1 cellular context compared by ENCODE assay signal in genomic region chr2:42788478-42788793, GRCh38.
TF ChIP-seq lines count a peak whose summit lies in the region.

No MANE protein-coding gene starts in this region.

TF ChIP-seq in HepG2, 621 proteins besides CTCF, POLR2A, EP300 and RAD21 (continued from another document and continues in another):
- TF ChIP-seq, protein P1, sequence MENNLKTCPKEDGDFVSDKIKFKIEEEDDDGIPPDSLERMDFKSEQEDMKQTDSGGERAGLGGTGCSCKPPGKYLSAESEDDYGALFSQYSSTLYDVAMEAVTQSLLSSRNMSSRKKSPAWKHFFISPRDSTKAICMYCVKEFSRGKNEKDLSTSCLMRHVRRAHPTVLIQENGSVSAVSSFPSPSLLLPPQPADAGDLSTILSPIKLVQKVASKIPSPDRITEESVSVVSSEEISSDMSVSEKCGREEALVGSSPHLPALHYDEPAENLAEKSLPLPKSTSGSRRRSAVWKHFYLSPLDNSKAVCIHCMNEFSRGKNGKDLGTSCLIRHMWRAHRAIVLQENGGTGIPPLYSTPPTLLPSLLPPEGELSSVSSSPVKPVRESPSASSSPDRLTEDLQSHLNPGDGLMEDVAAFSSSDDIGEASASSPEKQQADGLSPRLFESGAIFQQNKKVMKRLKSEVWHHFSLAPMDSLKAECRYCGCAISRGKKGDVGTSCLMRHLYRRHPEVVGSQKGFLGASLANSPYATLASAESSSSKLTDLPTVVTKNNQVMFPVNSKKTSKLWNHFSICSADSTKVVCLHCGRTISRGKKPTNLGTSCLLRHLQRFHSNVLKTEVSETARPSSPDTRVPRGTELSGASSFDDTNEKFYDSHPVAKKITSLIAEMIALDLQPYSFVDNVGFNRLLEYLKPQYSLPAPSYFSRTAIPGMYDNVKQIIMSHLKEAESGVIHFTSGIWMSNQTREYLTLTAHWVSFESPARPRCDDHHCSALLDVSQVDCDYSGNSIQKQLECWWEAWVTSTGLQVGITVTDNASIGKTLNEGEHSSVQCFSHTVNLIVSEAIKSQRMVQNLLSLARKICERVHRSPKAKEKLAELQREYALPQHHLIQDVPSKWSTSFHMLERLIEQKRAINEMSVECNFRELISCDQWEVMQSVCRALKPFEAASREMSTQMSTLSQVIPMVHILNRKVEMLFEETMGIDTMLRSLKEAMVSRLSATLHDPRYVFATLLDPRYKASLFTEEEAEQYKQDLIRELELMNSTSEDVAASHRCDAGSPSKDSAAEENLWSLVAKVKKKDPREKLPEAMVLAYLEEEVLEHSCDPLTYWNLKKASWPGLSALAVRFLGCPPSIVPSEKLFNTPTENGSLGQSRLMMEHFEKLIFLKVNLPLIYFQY (CRISPR knock-in tag; IDR thresholded peaks at IDR 0.05; ENCODE audit: borderline replicate concordance) = no peak
- TF ChIP-seq AGO2 (optimal IDR thresholded peaks at IDR 0.05; ENCODE audit: low read depth, low read length) = peak; percentile 1
- TF ChIP-seq ZNF879 (CRISPR knock-in tag; IDR thresholded peaks at IDR 0.05) = no peak
- no peak for TF ChIP-seq ARID2 (CRISPR knock-in tag; IDR thresholded peaks at IDR 0.05; ENCODE audit: borderline replicate concordance)
- no peak for TF ChIP-seq ATF7 (IDR thresholded peaks at IDR 0.05)
- no peak for TF ChIP-seq ATF7 (CRISPR knock-in tag; IDR thresholded peaks at IDR 0.05)
- TF ChIP-seq, protein P2, sequence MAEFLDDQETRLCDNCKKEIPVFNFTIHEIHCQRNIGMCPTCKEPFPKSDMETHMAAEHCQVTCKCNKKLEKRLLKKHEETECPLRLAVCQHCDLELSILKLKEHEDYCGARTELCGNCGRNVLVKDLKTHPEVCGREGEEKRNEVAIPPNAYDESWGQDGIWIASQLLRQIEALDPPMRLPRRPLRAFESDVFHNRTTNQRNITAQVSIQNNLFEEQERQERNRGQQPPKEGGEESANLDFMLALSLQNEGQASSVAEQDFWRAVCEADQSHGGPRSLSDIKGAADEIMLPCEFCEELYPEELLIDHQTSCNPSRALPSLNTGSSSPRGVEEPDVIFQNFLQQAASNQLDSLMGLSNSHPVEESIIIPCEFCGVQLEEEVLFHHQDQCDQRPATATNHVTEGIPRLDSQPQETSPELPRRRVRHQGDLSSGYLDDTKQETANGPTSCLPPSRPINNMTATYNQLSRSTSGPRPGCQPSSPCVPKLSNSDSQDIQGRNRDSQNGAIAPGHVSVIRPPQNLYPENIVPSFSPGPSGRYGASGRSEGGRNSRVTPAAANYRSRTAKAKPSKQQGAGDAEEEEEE (CRISPR knock-in tag; IDR thresholded peaks at IDR 0.05; ENCODE audit: borderline replicate concordance) = no peak
- TF ChIP-seq RELA (CRISPR knock-in tag; IDR thresholded peaks at IDR 0.05) = no peak
- TF ChIP-seq TFE3 (CRISPR knock-in tag; IDR thresholded peaks at IDR 0.05) = no peak
- TF ChIP-seq CHD4 (IDR thresholded peaks at IDR 0.05; ENCODE audit: borderline replicate concordance, low read length) = no peak
- no peak for TF ChIP-seq ZNF468 (CRISPR knock-in tag; IDR thresholded peaks at IDR 0.05)
- no peak for TF ChIP-seq LRRFIP1 (CRISPR knock-in tag; conservative IDR thresholded peaks at IDR 0.05)
- 0 out of 2 replicates have a peak, but pooled peaks have one; percentile 16 for TF ChIP-seq ZNF556 (CRISPR knock-in tag; IDR thresholded peaks at IDR 0.05; ENCODE audit: borderline replicate concordance)
- TF ChIP-seq ZFYVE20 (CRISPR knock-in tag; IDR thresholded peaks at IDR 0.05; ENCODE audit: borderline replicate concordance, low read depth) = no peak
- TF ChIP-seq, protein P3, sequence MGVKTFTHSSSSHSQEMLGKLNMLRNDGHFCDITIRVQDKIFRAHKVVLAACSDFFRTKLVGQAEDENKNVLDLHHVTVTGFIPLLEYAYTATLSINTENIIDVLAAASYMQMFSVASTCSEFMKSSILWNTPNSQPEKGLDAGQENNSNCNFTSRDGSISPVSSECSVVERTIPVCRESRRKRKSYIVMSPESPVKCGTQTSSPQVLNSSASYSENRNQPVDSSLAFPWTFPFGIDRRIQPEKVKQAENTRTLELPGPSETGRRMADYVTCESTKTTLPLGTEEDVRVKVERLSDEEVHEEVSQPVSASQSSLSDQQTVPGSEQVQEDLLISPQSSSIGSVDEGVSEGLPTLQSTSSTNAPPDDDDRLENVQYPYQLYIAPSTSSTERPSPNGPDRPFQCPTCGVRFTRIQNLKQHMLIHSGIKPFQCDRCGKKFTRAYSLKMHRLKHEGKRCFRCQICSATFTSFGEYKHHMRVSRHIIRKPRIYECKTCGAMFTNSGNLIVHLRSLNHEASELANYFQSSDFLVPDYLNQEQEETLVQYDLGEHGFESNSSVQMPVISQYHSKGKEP (CRISPR knock-in tag; IDR thresholded peaks at IDR 0.05) = no peak
- TF ChIP-seq, protein P4, sequence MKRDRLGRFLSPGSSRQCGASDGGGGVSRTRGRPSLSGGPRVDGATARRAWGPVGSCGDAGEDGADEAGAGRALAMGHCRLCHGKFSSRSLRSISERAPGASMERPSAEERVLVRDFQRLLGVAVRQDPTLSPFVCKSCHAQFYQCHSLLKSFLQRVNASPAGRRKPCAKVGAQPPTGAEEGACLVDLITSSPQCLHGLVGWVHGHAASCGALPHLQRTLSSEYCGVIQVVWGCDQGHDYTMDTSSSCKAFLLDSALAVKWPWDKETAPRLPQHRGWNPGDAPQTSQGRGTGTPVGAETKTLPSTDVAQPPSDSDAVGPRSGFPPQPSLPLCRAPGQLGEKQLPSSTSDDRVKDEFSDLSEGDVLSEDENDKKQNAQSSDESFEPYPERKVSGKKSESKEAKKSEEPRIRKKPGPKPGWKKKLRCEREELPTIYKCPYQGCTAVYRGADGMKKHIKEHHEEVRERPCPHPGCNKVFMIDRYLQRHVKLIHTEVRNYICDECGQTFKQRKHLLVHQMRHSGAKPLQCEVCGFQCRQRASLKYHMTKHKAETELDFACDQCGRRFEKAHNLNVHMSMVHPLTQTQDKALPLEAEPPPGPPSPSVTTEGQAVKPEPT (CRISPR knock-in tag; IDR thresholded peaks at IDR 0.05; ENCODE audit: low read depth) = 0 out of 2 replicates have a peak, but pooled peaks have one; percentile 6
- TF ChIP-seq ZKSCAN1 (IDR thresholded peaks at IDR 0.05; ENCODE audit: low read length) = no peak
- no peak for TF ChIP-seq SNAPC5 (CRISPR knock-in tag; IDR thresholded peaks at IDR 0.05; ENCODE audit: borderline replicate concordance)
- TF ChIP-seq, protein P5, sequence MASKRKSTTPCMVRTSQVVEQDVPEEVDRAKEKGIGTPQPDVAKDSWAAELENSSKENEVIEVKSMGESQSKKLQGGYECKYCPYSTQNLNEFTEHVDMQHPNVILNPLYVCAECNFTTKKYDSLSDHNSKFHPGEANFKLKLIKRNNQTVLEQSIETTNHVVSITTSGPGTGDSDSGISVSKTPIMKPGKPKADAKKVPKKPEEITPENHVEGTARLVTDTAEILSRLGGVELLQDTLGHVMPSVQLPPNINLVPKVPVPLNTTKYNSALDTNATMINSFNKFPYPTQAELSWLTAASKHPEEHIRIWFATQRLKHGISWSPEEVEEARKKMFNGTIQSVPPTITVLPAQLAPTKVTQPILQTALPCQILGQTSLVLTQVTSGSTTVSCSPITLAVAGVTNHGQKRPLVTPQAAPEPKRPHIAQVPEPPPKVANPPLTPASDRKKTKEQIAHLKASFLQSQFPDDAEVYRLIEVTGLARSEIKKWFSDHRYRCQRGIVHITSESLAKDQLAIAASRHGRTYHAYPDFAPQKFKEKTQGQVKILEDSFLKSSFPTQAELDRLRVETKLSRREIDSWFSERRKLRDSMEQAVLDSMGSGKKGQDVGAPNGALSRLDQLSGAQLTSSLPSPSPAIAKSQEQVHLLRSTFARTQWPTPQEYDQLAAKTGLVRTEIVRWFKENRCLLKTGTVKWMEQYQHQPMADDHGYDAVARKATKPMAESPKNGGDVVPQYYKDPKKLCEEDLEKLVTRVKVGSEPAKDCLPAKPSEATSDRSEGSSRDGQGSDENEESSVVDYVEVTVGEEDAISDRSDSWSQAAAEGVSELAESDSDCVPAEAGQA (IDR thresholded peaks at IDR 0.05; ENCODE audit: low read depth) = no peak
- TF ChIP-seq, protein P5 (CRISPR knock-in tag; IDR thresholded peaks at IDR 0.05; ENCODE audit: borderline replicate concordance) = no peak
- TF ChIP-seq RCOR2 (CRISPR knock-in tag; IDR thresholded peaks at IDR 0.05) = no peak
- TF ChIP-seq ZNF629 (CRISPR knock-in tag; conservative IDR thresholded peaks at IDR 0.05) = no peak
- TF ChIP-seq ZMYM3 (CRISPR knock-in tag; IDR thresholded peaks at IDR 0.05) = no peak
- no peak for TF ChIP-seq ZNF558 (CRISPR knock-in tag; IDR thresholded peaks at IDR 0.05; ENCODE audit: borderline replicate concordance)
- no peak for TF ChIP-seq ZFP36L1 (CRISPR knock-in tag; IDR thresholded peaks at IDR 0.05)
- TF ChIP-seq ZNF83 (CRISPR knock-in tag; IDR thresholded peaks at IDR 0.05; ENCODE audit: borderline replicate concordance) = no peak
- no peak for TF ChIP-seq ASH2L (IDR thresholded peaks at IDR 0.05; ENCODE audit: insufficient read length, low read depth, low read length)
- TF ChIP-seq, protein P6, sequence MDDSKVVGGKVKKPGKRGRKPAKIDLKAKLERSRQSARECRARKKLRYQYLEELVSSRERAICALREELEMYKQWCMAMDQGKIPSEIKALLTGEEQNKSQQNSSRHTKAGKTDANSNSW (CRISPR knock-in tag; IDR thresholded peaks at IDR 0.05; ENCODE audit: borderline replicate concordance) = no peak
- TF ChIP-seq PHF8 (CRISPR knock-in tag; IDR thresholded peaks at IDR 0.05) = no peak
- 0 out of 2 replicates have a peak, but pooled peaks have one; percentile 1 for TF ChIP-seq HES4 (CRISPR knock-in tag; IDR thresholded peaks at IDR 0.05; ENCODE audit: borderline replicate concordance)
- no peak for TF ChIP-seq CENPT (CRISPR knock-in tag; IDR thresholded peaks at IDR 0.05; ENCODE audit: low read depth)
- TF ChIP-seq REXO4 (CRISPR knock-in tag; IDR thresholded peaks at IDR 0.05; ENCODE audit: borderline replicate concordance) = no peak
- no peak for TF ChIP-seq DPF2 (CRISPR knock-in tag; IDR thresholded peaks at IDR 0.05; ENCODE audit: borderline replicate concordance, low read depth)
- TF ChIP-seq ZNF644 (CRISPR knock-in tag; IDR thresholded peaks at IDR 0.05; ENCODE audit: low read depth) = no peak
- no peak for TF ChIP-seq TBL1XR1 (IDR thresholded peaks at IDR 0.05; ENCODE audit: borderline replicate concordance, low read length, partially characterized antibody)
- no peak for TF ChIP-seq SAP130 (CRISPR knock-in tag; IDR thresholded peaks at IDR 0.05; ENCODE audit: low read depth)
- no peak for TF ChIP-seq ZBTB46 (CRISPR knock-in tag; IDR thresholded peaks at IDR 0.05; ENCODE audit: borderline replicate concordance)
- no peak for TF ChIP-seq ZBTB7B (CRISPR knock-in tag; IDR thresholded peaks at IDR 0.05)
- TF ChIP-seq ZNF883 (CRISPR knock-in tag; IDR thresholded peaks at IDR 0.05; ENCODE audit: not compliant biosample characterization) = no peak
- TF ChIP-seq ZNF782 (CRISPR knock-in tag; IDR thresholded peaks at IDR 0.05; ENCODE audit: borderline replicate concordance) = no peak
